ENCODE assay signal across 1 cellular context in genomic region chr3:102230057-102230456, GRCh38.
TF ChIP-seq lines count a peak whose summit lies in the region.

No MANE protein-coding gene starts in this region.

TF ChIP-seq in HCT116, 20 proteins besides CTCF, POLR2A, EP300 and RAD21 (continued from another document):
- TF ChIP-seq REST (IDR thresholded peaks at IDR 0.05; ENCODE audit: low read depth) (no peak), ZBTB33 (IDR thresholded peaks at IDR 0.05; ENCODE audit: extremely low read depth, insufficient replicate concordance, low read length) (no peak), CEBPB (IDR thresholded peaks at IDR 0.05; ENCODE audit: low read depth) (peak; percentile 35; the same call in 1 of the 2 replicates), SP1 (IDR thresholded peaks at IDR 0.05; ENCODE audit: low read depth) (no peak)
